8 cellular contexts compared by ENCODE assay signal in genomic region chr19:38387550-38388309, GRCh38. TPM values are rescaled to one million over a fixed set of nuclear protein-coding genes. Genes with fewer than 3 reads are reported as not detected.
DNase-seq lines count a peak whose midpoint lies in the region; ATAC-seq, FAIRE-seq and TF ChIP-seq lines count a peak whose summit lies in the region.

Gene GGN, minus strand, starts transcription at chr19:38388034. Its CDS starts 773 bp downstream, at chr19:38387261.

- peaks cover 5% of the 10 kb centered on the region; the same call in 1 of the 2 replicates for H3K79me2 ChIP-seq in HCT116 (ENCODE audit: insufficient read depth, low read length)

- peak within 1 kb of the TSS; percentile 78 for H3K4me3 ChIP-seq in CD8-positive, alpha-beta memory T cell (ENCODE audit: low read length)
- peak within 1 kb of the TSS; percentile 64 to 68 for H3K4me3 ChIP-seq in HCT116 (replicated peaks in 1 of 2; ENCODE audit: low read depth in 1 of 2, low read length in 2 of 2)
- H3K4me3 ChIP-seq in bronchial epithelial cell (ENCODE audit: low read depth, low read length), result peak within 1 kb of the TSS; percentile 63
- peak within 1 kb of the TSS; percentile 26 to 54 (median 42) for H3K4me3 ChIP-seq in skin epidermis

- H3K4me1 ChIP-seq in CD8-positive, alpha-beta memory T cell (ENCODE audit: insufficient read depth, low read length), result peaks cover 24% of the 10 kb centered on the region
- H3K4me1 ChIP-seq in HCT116 (ENCODE audit: control insufficient read depth in 1 of 2, insufficient read depth in 2 of 2, low read length in 2 of 2), result peaks cover 10 to 47% of the 10 kb centered on the region in 2 experiments

- no peaks in the 10 kb centered on the region for H3K9me2 ChIP-seq in HCT116 (ENCODE audit: insufficient read depth)

- CTCF ChIA-PET in CD8-positive, alpha-beta memory T cell (lab: Charles Lee), result interaction anchor here (1.0 to 3.8 kb wide), 3 partner anchors 13 to 144 kb away, joined by 4 to 16 read pairs (median 15); partner anchors contain the start of genes FAM98C and PSMD8
- CTCF ChIA-PET in HCT116 (lab: Charles Lee) (interaction anchor here (0.7 to 4.0 kb wide), 8 partner anchors 13 to 543 kb away, joined by 3 to 49 read pairs (median 5); partner anchors contain the start of genes CATSPERG, FAM98C, MRPS12 and PSMD8), activated B cell treated with CpG ODN at 0.5 μM for 24 hours (lab: Charles Lee) (interaction anchor here (0.6 to 2.8 kb wide), 6 partner anchors 9 to 230 kb away, joined by 3 to 25 read pairs (median 5); partner anchors contain the start of genes CATSPERG, FAM98C, MAP4K1 and PSMD8)

- H3K27me3 ChIP-seq in CD8-positive, alpha-beta memory T cell (ENCODE audit: insufficient read depth, low read length, poor library complexity, severe bottlenecking), result no peaks in the 10 kb centered on the region
- H3K27me3 ChIP-seq in HCT116 (ENCODE audit: insufficient read depth, low read length) (no peaks in the 10 kb centered on the region), bronchial epithelial cell (ENCODE audit: control insufficient read depth, insufficient read depth, low read length) (no peaks in the 10 kb centered on the region)

- no peaks in the 10 kb centered on the region for H3K9me3 ChIP-seq in CD8-positive, alpha-beta memory T cell (ENCODE audit: low read length)
- no peaks in the 10 kb centered on the region for H3K9me3 ChIP-seq in HCT116 (ENCODE audit: control insufficient read depth in 1 of 2, insufficient read depth in 1 of 2, low read depth in 1 of 2, low read length in 2 of 2)

- H3K4me1 Mint-ChIP-seq in CD8-positive, alpha-beta memory T cell, result peaks cover 17 to 28% (median 19%) of the 10 kb centered on the region in 3 donors
- H3K4me1 Mint-ChIP-seq in activated B cell treated with CpG ODN at 0.5 μM for 24 hours, result peaks cover 25% of the 10 kb centered on the region

- no peaks in the 10 kb centered on the region for H4K20me1 ChIP-seq in HCT116 (ENCODE audit: insufficient read depth)

- TF ChIP-seq POLR2A in HCT116 (IDR thresholded peaks at IDR 0.05; ENCODE audit: borderline replicate concordance, extremely low read depth, insufficient read depth, insufficient read length), result no peak

- H3K9ac ChIP-seq in HCT116 (ENCODE audit: low read length), result peak within 1 kb of the TSS; percentile 58

- peaks cover 4 to 9% of the 10 kb centered on the region in 2 donors for H3K27me3 Mint-ChIP-seq in CD8-positive, alpha-beta memory T cell
- H3K27me3 Mint-ChIP-seq in activated B cell treated with CpG ODN at 0.5 μM for 24 hours, result peaks cover 27% of the 10 kb centered on the region

- H3K9me3 Mint-ChIP-seq in CD8-positive, alpha-beta memory T cell, result no peaks in the 10 kb centered on the region
- H3K9me3 Mint-ChIP-seq in activated B cell treated with CpG ODN at 0.5 μM for 24 hours, result no peaks in the 10 kb centered on the region

- H3K4me2 ChIP-seq in HCT116 (ENCODE audit: low read length), result peak within 1 kb of the TSS; percentile 93

- peak within 1 kb of the TSS; percentile 61 to 97 (median 88) for H3K27ac Mint-ChIP-seq in CD8-positive, alpha-beta memory T cell
- peak within 1 kb of the TSS; percentile 42 for H3K27ac Mint-ChIP-seq in activated B cell treated with CpG ODN at 0.5 μM for 24 hours

- H3K36me3 Mint-ChIP-seq in CD8-positive, alpha-beta memory T cell, result peaks cover 4 to 22% (median 9%) of the 10 kb centered on the region in 3 donors
- peaks cover 18% of the 10 kb centered on the region for H3K36me3 Mint-ChIP-seq in activated B cell treated with CpG ODN at 0.5 μM for 24 hours (ENCODE audit: low read depth)

- DNase-seq in CD8-positive, alpha-beta memory T cell, result peak; percentile 68 to 83 (median 71)
- DNase-seq in HCT116 (ENCODE audit: low read depth, low spot score) (peak; percentile 88), NCI-H2171 (lab: John Stamatoyannopoulos, UW) (peak; percentile 91), activated B cell treated with CpG ODN at 0.5 μM for 24 hours (peak; percentile 73), bronchial epithelial cell (ENCODE audit: low read depth) (peak; percentile 90), iPS-NIHi7 (ENCODE audit: extremely low spot score) (peak; percentile 94)

- TF ChIP-seq RAD21 in HCT116 (IDR thresholded peaks at IDR 0.05; ENCODE audit: low read depth), result no peak

- H2AFZ ChIP-seq in HCT116 (ENCODE audit: low read depth, low read length, poor library complexity, severe bottlenecking), result no peak within 1 kb of the TSS

- intact Hi-C loops in HCT116 (cut with micrococcal nuclease), result no loop called here
- intact Hi-C loops in activated B cell treated with CpG ODN at 0.5 μM for 24 hours (cut with micrococcal nuclease), result loop anchor here (1.0 kb wide), 2 partner anchors 13 to 51 kb away; partner anchors contain the start of gene PSMD8

- H3K4me3 Mint-ChIP-seq in CD8-positive, alpha-beta memory T cell, result peak within 1 kb of the TSS; percentile 82 to 95 (median 91)
- peak within 1 kb of the TSS; percentile 87 for H3K4me3 Mint-ChIP-seq in activated B cell treated with CpG ODN at 0.5 μM for 24 hours

- no peak for TF ChIP-seq CTCF in HCT116 (IDR thresholded peaks at IDR 0.05 in 2 of 3, conservative IDR thresholded peaks at IDR 0.05 in 1 of 3; ENCODE audit: borderline replicate concordance in 1 of 3, insufficient read depth in 1 of 3, low read depth in 2 of 3, low read length in 2 of 3)
- no peak for TF ChIP-seq CTCF in activated B cell treated with CpG ODN at 0.5 μM for 24 hours (IDR thresholded peaks at IDR 0.05)
- TF ChIP-seq CTCF in bronchial epithelial cell (IDR thresholded peaks at IDR 0.05; ENCODE audit: insufficient read depth, low read length, severe bottlenecking), result no peak

- FAIRE-seq in bronchial epithelial cell (lab: Jason Lieb, UNC), result no peak

- H3K36me3 ChIP-seq in CD8-positive, alpha-beta memory T cell (ENCODE audit: insufficient read depth, low read length), result peaks cover 5% of the 10 kb centered on the region
- H3K36me3 ChIP-seq in HCT116 (ENCODE audit: control insufficient read depth in 1 of 2, insufficient read depth in 2 of 2, low read length in 2 of 2) (peaks cover 10% of the 10 kb centered on the region in 2 experiments; a peak in 2 of 4 replicates), bronchial epithelial cell (ENCODE audit: control insufficient read depth, insufficient read depth, low read length) (peaks cover 6% of the 10 kb centered on the region)

- RAD21 ChIA-PET in HCT116 (lab: Charles Lee; ENCODE audit: low non-redundant PET in 1 of 2, low total read pairs in 2 of 2, uncharacterized antibody in 2 of 2, unreplicated experiment in 2 of 2), result interaction anchor here (0.7 to 3.2 kb wide), 7 partner anchors 13 to 690 kb away, joined by 3 to 11 read pairs (median 4); partner anchors contain the start of genes FAM98C (in 2 of the 2), PSMD8 (in 2 of the 2) and SPINT2 (in 1 of the 2)

- peak within 1 kb of the TSS; percentile 31 for H3K27ac ChIP-seq in CD8-positive, alpha-beta memory T cell (ENCODE audit: low read depth, low read length)
- H3K27ac ChIP-seq in HCT116 (ENCODE audit: low read depth, low read length) (peak within 1 kb of the TSS; percentile 63), skin epidermis (peak within 1 kb of the TSS in 17 of 21 experiments; percentile 26 to 78 (median 54))

- POLR2A ChIA-PET in CD8-positive, alpha-beta memory T cell (lab: Charles Lee), result interaction anchor here (0.5 to 3.9 kb wide), 7 partner anchors 9 to 269 kb away, joined by 3 to 19 read pairs (median 3); partner anchors contain the start of genes FAM98C and PSMD8
- POLR2A ChIA-PET in HCT116 (lab: Charles Lee), result interaction anchor here (0.5 to 2.3 kb wide), 12 partner anchors 12 to 1798 kb away, joined by 3 to 44 read pairs (median 5); partner anchors contain the start of genes C19orf33, CATSPERG, ECH1 and FAM98C
- POLR2A ChIA-PET in activated B cell treated with CpG ODN at 0.5 μM for 24 hours (lab: Charles Lee), result interaction anchor here (0.6 to 3.4 kb wide), 7 partner anchors 10 to 1804 kb away, joined by 3 to 78 read pairs (median 4); partner anchors contain the start of genes FAM98C, MAP4K1 and PSMD8

- no TSS peak for BruUV-seq in HCT116 (replicated peaks; lab: Mats Ljungman, UMichigan)

- ATAC-seq in HCT116, result peak; percentile 82
- peak; percentile 72 for ATAC-seq in activated B cell treated with CpG ODN at 0.5 μM for 24 hours (ENCODE audit: low read depth)
- ATAC-seq in GM18870 (IDR thresholded peaks at IDR 0.05; ENCODE audit: unreplicated experiment), result no peak

TF ChIP-seq in HCT116, 20 proteins besides CTCF, POLR2A, EP300 and RAD21 (continues in another document):
- TF ChIP-seq ZBTB33 (IDR thresholded peaks at IDR 0.05; ENCODE audit: extremely low read depth, insufficient replicate concordance, low read length) (no peak), EGR1 (IDR thresholded peaks at IDR 0.05; ENCODE audit: low read depth) (peak; percentile 75), SRF (IDR thresholded peaks at IDR 0.05; ENCODE audit: low read depth) (no peak), TCF7L2 (IDR thresholded peaks at IDR 0.05; ENCODE audit: borderline replicate concordance, extremely low read depth, insufficient read depth, insufficient read length) (no peak), JUND (IDR thresholded peaks at IDR 0.05) (no peak), YY1 (IDR thresholded peaks at IDR 0.05; ENCODE audit: extremely low read depth, insufficient replicate concordance, low read depth, low read length) (no peak), MAX (IDR thresholded peaks at IDR 0.05) (no peak), SP1 (IDR thresholded peaks at IDR 0.05; ENCODE audit: low read depth) (peak; percentile 20; the same call in 1 of the 2 replicates), EZH2phosphoT487 (IDR thresholded peaks at IDR 0.05; ENCODE audit: borderline replicate concordance) (no peak)

RNA-seq across cellular contexts. Expression of gene GGN, which starts in this region (rescaled TPM):
- total RNA-seq in CD8-positive, alpha-beta memory T cell, result under 1 TPM in 1 of 2 experiments, not detected in 1; 0.15 TPM
- not detected for polyA plus RNA-seq in CD8-positive, alpha-beta memory T cell
- 0.47 TPM for total RNA-seq in HCT116 (2021; ENCODE audit: unreplicated experiment)
- 0.52 and 1.2 TPM in 2 replicates for polyA plus RNA-seq in HCT116 (2012)
- total RNA-seq in activated B cell treated with CpG ODN at 0.5 μM for 24 hours, result 0.22 and 1.2 TPM in 2 replicates
- under 0.01 and 0.13 TPM in 2 replicates for total RNA-seq in bronchial epithelial cell

Comparison
In these comparisons a context has a peak if more than half of its experiments do, and no peak if none do; other contexts are left out.
1. Peak in DNase-seq, H3K4me3 ChIP-seq and H3K27ac ChIP-seq in CD8-positive, alpha-beta memory T cell; RNA of the gene not detected or under 1 TPM.
2. Peak in DNase-seq and H3K4me3 ChIP-seq in bronchial epithelial cell; RNA of the gene not detected or under 1 TPM.